11 cellular contexts compared by ENCODE assay signal in the genomic region with DNA sequence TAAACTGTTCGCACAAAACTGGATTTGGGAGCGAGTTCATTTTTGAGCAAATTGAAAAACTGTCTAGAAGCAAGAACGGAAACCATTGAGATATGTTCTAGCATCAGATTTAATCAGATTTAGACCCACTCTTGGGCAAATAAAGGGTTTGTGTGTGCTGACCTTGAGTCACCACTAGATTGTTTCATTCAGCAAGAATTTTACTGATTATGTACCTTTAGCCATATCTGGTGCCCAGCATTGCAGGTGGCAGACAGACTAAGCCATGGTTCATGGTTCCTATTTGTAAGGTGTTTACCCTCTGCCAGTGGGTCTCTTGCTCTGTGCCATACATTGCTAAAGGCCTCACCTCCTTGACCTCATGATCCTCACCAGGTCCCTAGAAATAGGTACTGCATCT. TPM values are rescaled to one million over a fixed set of nuclear protein-coding genes. Genes with fewer than 3 reads are reported as not detected.
DNase-seq lines count a peak whose midpoint lies in the region; ATAC-seq and TF ChIP-seq lines count a peak whose summit lies in the region.
"Had no signal": no experiment of that assay in that cellular context is flagged by ENCODE, and none has a peak within 500 bp of the region (broad histone marks: within the 10 kb centered on the region; RNA-seq: fewer than 3 reads in every experiment).

No MANE protein-coding gene starts in this region.

- intact Hi-C loops in stomach (cut with DNase I; ENCODE audit: low total_unique reads) (no loop called here), lower leg skin (cut with DNase I; ENCODE audit: low total_unique reads) (no loop called here)

- DNase-seq in activated T-cell treated with anti-CD3 and anti-CD28 coated beads, Interleukin-2, amount 50 U/mL, for 4 hours, result no peak
- DNase-seq in activated T-cell treated with anti-CD3 and anti-CD28 coated beads, Interleukin-2, amount 50 U/mL, for 48 hours, result no peak
- no peak for DNase-seq in activated CD8-positive, alpha-beta T cell treated with anti-CD3 and anti-CD28 coated beads, Interleukin-2, amount 10 ng/mL, durations not matched to agents 7 days and 5 days
- DNase-seq in stomach (no peak), lower leg skin (ENCODE audit: low spot score in 2 of 2) (no peak), NCI-H2081 (lab: John Stamatoyannopoulos, UW) (no peak)
- DNase-seq: activated CD8-positive, alpha-beta memory T cell treated with anti-CD3 and anti-CD28 coated beads, Interleukin-2, amount 50 U/mL, for 48 hours; stimulated activated naive CD4-positive, alpha-beta T cell had no signal

- POLR2A ChIA-PET in activated CD8-positive, alpha-beta T cell treated with anti-CD3 and anti-CD28 coated beads, Interleukin-2, amount 10 ng/mL, durations not matched to agents 7 days and 5 days (lab: Charles Lee), result interaction anchor here (2.4 kb wide), 1 partner anchor 58 kb away, joined by 11 read pairs; no protein-coding TSS in a partner anchor

- TF ChIP-seq EP300 in stomach (IDR thresholded peaks at IDR 0.05), result no peak

- peak overlapping the region; percentile 97 for H3K4me3 ChIP-seq in iPS-18a (ENCODE audit: low read length)
- H3K4me3 ChIP-seq in stomach, result peak overlapping the region in 3 of 4 donors; percentile 94 to 99 (median 95)
- H3K4me3 ChIP-seq in lower leg skin (ENCODE audit: low read depth, poor library complexity, severe bottlenecking), result no peak overlapping the region

- H3K9me3 ChIP-seq in iPS-18a (ENCODE audit: control insufficient read depth, low read depth, low read length) (no peaks in the 10 kb centered on the region), stomach (no peaks in the 10 kb centered on the region)

- H3K9ac ChIP-seq in iPS-18a (ENCODE audit: low read length), result peak overlapping the region; percentile 96

- H3K4me1 ChIP-seq in iPS-18a (ENCODE audit: control insufficient read depth, low read depth, low read length), result peaks cover 7% of the 10 kb centered on the region
- H3K4me1 ChIP-seq in stomach, result peaks cover 16 to 52% (median 31%) of the 10 kb centered on the region in 4 donors

- H3K27ac ChIP-seq in iPS-18a (ENCODE audit: low read length), result no peak overlapping the region
- peak overlapping the region in 4 of 5 donors; percentile 93 to 97 (median 94) for H3K27ac ChIP-seq in stomach

- peaks cover 45% of the 10 kb centered on the region for H3K4me1 Mint-ChIP-seq in activated T-cell treated with anti-CD3 and anti-CD28 coated beads, Interleukin-2, amount 50 U/mL, for 4 hours (ENCODE audit: low read depth)
- H3K4me1 Mint-ChIP-seq in activated CD8-positive, alpha-beta T cell treated with anti-CD3 and anti-CD28 coated beads, Interleukin-2, amount 10 ng/mL, durations not matched to agents 7 days and 5 days (ENCODE audit: low read depth), result peaks cover 41% of the 10 kb centered on the region

- H3K36me3 Mint-ChIP-seq in activated T-cell treated with anti-CD3 and anti-CD28 coated beads, Interleukin-2, amount 50 U/mL, for 4 hours (ENCODE audit: insufficient read depth), result peaks cover 29% of the 10 kb centered on the region
- peaks cover 38% of the 10 kb centered on the region for H3K36me3 Mint-ChIP-seq in activated CD8-positive, alpha-beta T cell treated with anti-CD3 and anti-CD28 coated beads, Interleukin-2, amount 10 ng/mL, durations not matched to agents 7 days and 5 days (ENCODE audit: low read depth)

- no peak for TF ChIP-seq CTCF in stomach (IDR thresholded peaks at IDR 0.05)
- no peak for TF ChIP-seq CTCF in lower leg skin (IDR thresholded peaks at IDR 0.05)

- CTCF ChIA-PET in activated CD8-positive, alpha-beta T cell treated with anti-CD3 and anti-CD28 coated beads, Interleukin-2, amount 10 ng/mL, durations not matched to agents 7 days and 5 days (lab: Charles Lee), result interaction anchor here (1.3 kb wide), 1 partner anchor 123 kb away, joined by 3 read pairs; no protein-coding TSS in a partner anchor

- H3K36me3 ChIP-seq in iPS-18a (ENCODE audit: control insufficient read depth, low read depth, low read length) (peaks cover 35% of the 10 kb centered on the region), stomach (peaks cover 38 to 48% (median 45%) of the 10 kb centered on the region in 4 donors)

- H3K9me3 Mint-ChIP-seq in activated T-cell treated with anti-CD3 and anti-CD28 coated beads, Interleukin-2, amount 50 U/mL, for 4 hours, result no peaks in the 10 kb centered on the region
- H3K9me3 Mint-ChIP-seq in activated CD8-positive, alpha-beta T cell treated with anti-CD3 and anti-CD28 coated beads, Interleukin-2, amount 10 ng/mL, durations not matched to agents 7 days and 5 days (ENCODE audit: insufficient read depth), result no peaks in the 10 kb centered on the region

- WGBS in stomach, 5 donors, result 27 to 61% (median 59%) methylated on average over 3 of the region's 3 CpGs
- WGBS in lower leg skin, 2 donors, result 88 to 91% methylated on average over 3 of the region's 3 CpGs

- peak overlapping the region; percentile 94 for H3K4me3 Mint-ChIP-seq in activated T-cell treated with anti-CD3 and anti-CD28 coated beads, Interleukin-2, amount 50 U/mL, for 4 hours
- H3K4me3 Mint-ChIP-seq in activated CD8-positive, alpha-beta T cell treated with anti-CD3 and anti-CD28 coated beads, Interleukin-2, amount 10 ng/mL, durations not matched to agents 7 days and 5 days, result peak overlapping the region; percentile 98

- no peak for TF ChIP-seq POLR2A in stomach (IDR thresholded peaks at IDR 0.05)
- no peak for TF ChIP-seq POLR2A in lower leg skin (IDR thresholded peaks at IDR 0.05)

- H3K27me3 ChIP-seq in iPS-18a (ENCODE audit: control insufficient read depth, insufficient read depth, low read length) (no peaks in the 10 kb centered on the region), stomach (no peaks in the 10 kb centered on the region)

- H3K27ac Mint-ChIP-seq in activated CD8-positive, alpha-beta T cell treated with anti-CD3 and anti-CD28 coated beads, Interleukin-2, amount 10 ng/mL, durations not matched to agents 7 days and 5 days, result peak overlapping the region; percentile 99

- H3K27me3 Mint-ChIP-seq in activated T-cell treated with anti-CD3 and anti-CD28 coated beads, Interleukin-2, amount 50 U/mL, for 4 hours (ENCODE audit: low read depth), result no peaks in the 10 kb centered on the region
- H3K27me3 Mint-ChIP-seq in activated CD8-positive, alpha-beta T cell treated with anti-CD3 and anti-CD28 coated beads, Interleukin-2, amount 10 ng/mL, durations not matched to agents 7 days and 5 days (ENCODE audit: low read depth), result no peaks in the 10 kb centered on the region

- ATAC-seq in activated T-cell treated with anti-CD3 and anti-CD28 coated beads, Interleukin-2, amount 50 U/mL, for 4 hours, result no peak
- no peak for ATAC-seq in activated CD8-positive, alpha-beta T cell treated with anti-CD3 and anti-CD28 coated beads, Interleukin-2, amount 10 ng/mL, durations not matched to agents 7 days and 5 days
- no peak for ATAC-seq in HG02938 (IDR thresholded peaks at IDR 0.05; ENCODE audit: unreplicated experiment)

RNA-seq across cellular contexts. Expression of a gene that starts 1.4 kb away (rescaled TPM):
- total RNA-seq in activated T-cell treated with anti-CD3 and anti-CD28 coated beads, Interleukin-2, amount 50 U/mL, for 4 hours, result 100 to 1,000 TPM; 182 to 204 (median 186) TPM
- 10 to 100 TPM; 85.1 to 91.2 TPM for total RNA-seq in activated CD8-positive, alpha-beta T cell treated with anti-CD3 and anti-CD28 coated beads, Interleukin-2, amount 10 ng/mL, durations not matched to agents 7 days and 5 days
- total RNA-seq in stomach, result 10 to 100 TPM; 20.0 to 88.1 (median 33.5) TPM
- 10 to 100 TPM; 58.6 to 80.6 (median 71.7) TPM for polyA plus RNA-seq in stomach
- total RNA-seq in lower leg skin, result 10 to 100 TPM; 37.0 to 50.4 (median 39.7) TPM

RNA-seq across cellular contexts. Expression of a gene that starts 9.1 kb away (rescaled TPM):
- not detected for total RNA-seq in activated T-cell treated with anti-CD3 and anti-CD28 coated beads, Interleukin-2, amount 50 U/mL, for 4 hours
- total RNA-seq in activated CD8-positive, alpha-beta T cell treated with anti-CD3 and anti-CD28 coated beads, Interleukin-2, amount 10 ng/mL, durations not matched to agents 7 days and 5 days, result not detected
- total RNA-seq in stomach, result 10 to 100 TPM in 2 of 5 donors, 1 to 10 TPM in 1, not detected in 2; 8.3 to 31.2 (median 21.7) TPM
- polyA plus RNA-seq in stomach, result 10 to 100 TPM; 10.7 to 63.3 (median 39.1) TPM
- total RNA-seq in lower leg skin, result not detected
- total RNA-seq: kidney epithelial cell had no signal

RNA-seq across cellular contexts. Expression of a gene that starts 22.6 kb away (rescaled TPM):
- total RNA-seq in activated T-cell treated with anti-CD3 and anti-CD28 coated beads, Interleukin-2, amount 50 U/mL, for 4 hours, result 10 to 100 TPM; 20.1 to 21.8 (median 20.2) TPM
- total RNA-seq in activated CD8-positive, alpha-beta T cell treated with anti-CD3 and anti-CD28 coated beads, Interleukin-2, amount 10 ng/mL, durations not matched to agents 7 days and 5 days, result 10 to 100 TPM; 14.9 to 16.4 TPM
- total RNA-seq in stomach (10 to 100 TPM in 3 of 5 donors, 1 to 10 TPM in 2; 3.1 to 42.0 (median 10.3) TPM), lower leg skin (10 to 100 TPM in 3 of 4 donors, 1 to 10 TPM in 1; 9.7 to 23.5 (median 13.0) TPM)
- polyA plus RNA-seq in stomach, result 10 to 100 TPM; 13.5 to 21.8 (median 18.3) TPM

RNA-seq across cellular contexts. Expression of a gene that starts 32.8 kb away (rescaled TPM):
- total RNA-seq in activated T-cell treated with anti-CD3 and anti-CD28 coated beads, Interleukin-2, amount 50 U/mL, for 4 hours, result 10 to 100 TPM; 59.9 to 62.0 (median 61.1) TPM
- total RNA-seq in activated CD8-positive, alpha-beta T cell treated with anti-CD3 and anti-CD28 coated beads, Interleukin-2, amount 10 ng/mL, durations not matched to agents 7 days and 5 days, result 10 to 100 TPM; 28.9 to 32.8 TPM
- total RNA-seq in stomach (10 to 100 TPM in 2 of 5 donors, 1 to 10 TPM in 3; 5.4 to 66.3 (median 9.9) TPM), lower leg skin (10 to 100 TPM; 12.3 to 24.5 (median 16.4) TPM)
- 10 to 100 TPM; 11.2 to 20.6 (median 15.6) TPM for polyA plus RNA-seq in stomach

RNA-seq across cellular contexts. Expression of a gene that starts 37.4 kb away (rescaled TPM):
- total RNA-seq in activated T-cell treated with anti-CD3 and anti-CD28 coated beads, Interleukin-2, amount 50 U/mL, for 4 hours, result not detected
- total RNA-seq in activated CD8-positive, alpha-beta T cell treated with anti-CD3 and anti-CD28 coated beads, Interleukin-2, amount 10 ng/mL, durations not matched to agents 7 days and 5 days, result not detected
- total RNA-seq in stomach (10 to 100 TPM in 2 of 5 donors, 1 to 10 TPM in 3; 2.9 to 21.6 (median 7.1) TPM), lower leg skin (10 to 100 TPM; 34.0 to 45.8 (median 36.2) TPM)
- polyA plus RNA-seq in stomach, result 10 to 100 TPM; 13.6 to 15.3 (median 14.5) TPM
